ENCODE assay signal across 27 cellular contexts in the genomic region with DNA sequence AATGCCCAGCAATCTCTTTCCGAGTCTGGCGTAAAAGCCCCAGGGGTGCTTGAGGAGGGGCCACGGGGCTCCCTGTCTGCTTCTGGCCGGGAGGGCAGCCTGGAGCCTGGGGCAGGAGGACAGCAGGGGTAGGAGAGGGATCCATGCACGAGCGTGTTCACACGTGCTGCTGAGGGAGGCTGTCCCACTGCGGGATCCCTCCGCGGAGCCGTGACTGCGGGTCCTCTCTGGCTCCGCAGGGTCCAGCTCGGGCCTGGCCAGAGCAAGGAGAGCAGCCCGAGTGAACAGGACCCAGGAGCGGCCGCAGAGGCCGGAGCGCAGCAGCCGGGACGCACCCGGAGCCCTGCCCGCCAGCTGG.
"Had no signal": no experiment of that assay in that cellular context is flagged by ENCODE, and none has a peak within 500 bp of the region (broad histone marks: within the 10 kb centered on the region; RNA-seq: fewer than 3 reads in every experiment).

No MANE protein-coding gene starts in this region.

- ATAC-seq: activated CD8-positive, alpha-beta memory T cell treated with anti-CD3 and anti-CD28 coated beads, Interleukin-2, amount 10 ng/mL, durations not matched to agents 7 days and 5 days; activated naive CD4-positive, alpha-beta T cell treated with anti-CD3 and anti-CD28 coated beads, Interleukin-2, amount 50 U/mL, for 72 hours; activated naive CD8-positive, alpha-beta T cell treated with anti-CD3 and anti-CD28 coated beads, Interleukin-2, amount 50 U/mL, for 24 hours; body of pancreas; T-helper 17 cell; WTC11 had no signal

- H3K36me3 ChIP-seq: Peyer's patch had no signal

- H3K36me3 Mint-ChIP-seq: activated naive CD4-positive, alpha-beta T cell treated with anti-CD3 and anti-CD28 coated beads, Interleukin-2, amount 50 U/mL, for 72 hours; WTC11 had no signal

- H3K4me1 ChIP-seq: ascending aorta, body of pancreas, Peyer's patch had no signal

- H3K27ac ChIP-seq: ascending aorta, body of pancreas, Peyer's patch, RWPE1 had no signal

- H3K9me3 ChIP-seq: ascending aorta, body of pancreas had no signal

- H3K9me3 Mint-ChIP-seq: activated naive CD8-positive, alpha-beta T cell treated with anti-CD3 and anti-CD28 coated beads, Interleukin-2, amount 50 U/mL, for 24 hours had no signal

- H3K4me1 Mint-ChIP-seq: WTC11 had no signal

- H3K27ac Mint-ChIP-seq: activated CD8-positive, alpha-beta memory T cell treated with anti-CD3 and anti-CD28 coated beads, Interleukin-2, amount 10 ng/mL, durations not matched to agents 7 days and 5 days; activated naive CD4-positive, alpha-beta T cell treated with anti-CD3 and anti-CD28 coated beads, Interleukin-2, amount 50 U/mL, for 72 hours; activated naive CD8-positive, alpha-beta T cell treated with anti-CD3 and anti-CD28 coated beads, Interleukin-2, amount 50 U/mL, for 24 hours; activated T-cell treated with anti-CD3 and anti-CD28 coated beads, Interleukin-2, amount 50 U/mL, for 24 hours; activated T-helper 1 cell treated with anti-CD3 and anti-CD28 coated beads, Interleukin-12 subunit alpha, Interleukin-12 subunit beta, Interleukin-2, Interleukin-4 antibody, amounts not matched to agents 30 ng/mL and 10 ng/mL and 1 ng/mL, durations not matched to agents 14 hours and 24 hours and 36 hours; T-helper 17 cell; WTC11 had no signal

- DNase-seq: activated CD4-positive, alpha-beta T cell treated with anti-CD3 and anti-CD28 coated beads for 48 hours; activated CD4-positive, alpha-beta T cell treated with anti-CD3 and anti-CD28 coated beads, Interleukin-2, amount 50 U/mL, for 48 hours; activated CD4-positive, CD25-positive, alpha-beta regulatory T cell treated with anti-CD3 and anti-CD28 coated beads, Interleukin-2, amount 50 U/mL, for 72 hours; activated CD8-positive, alpha-beta memory T cell treated with anti-CD3 and anti-CD28 coated beads, Interleukin-2, amount 10 ng/mL, durations not matched to agents 7 days and 5 days; activated effector memory CD4-positive, alpha-beta T cell treated with Interleukin-2 at 50 U/mL for 16 hours; activated naive CD4-positive, alpha-beta T cell treated with Interleukin-2 at 50 U/mL for 16 hours; activated naive CD8-positive, alpha-beta T cell treated with anti-CD3 and anti-CD28 coated beads, Interleukin-2, amount 50 U/mL, for 24 hours; activated T-cell treated with anti-CD3 and anti-CD28 coated beads, Interleukin-2, amount 50 U/mL, for 24 hours; amniotic stem cell; body of pancreas; central memory CD4-positive, alpha-beta T cell; NCI-H1092; NCI-H1436; NCI-H1694 treated with DMSO at 0.1 percent for 48 hours; NCI-H2029 treated with DMSO at 0.1 percent for 48 hours; NCI-H510A treated with DMSO at 0.1 percent for 48 hours; NK-92 treated with Interleukin-12 subunit alpha and Interleukin-12 subunit beta, amount 100 ng/mL, for 24 hours; OCI-M1; Peyer's patch; SHP77 treated with DMSO at 0.1 percent for 48 hours; T-helper 17 cell; T-helper 9 cell had no signal

- H3K27me3 Mint-ChIP-seq: activated CD8-positive, alpha-beta memory T cell treated with anti-CD3 and anti-CD28 coated beads, Interleukin-2, amount 10 ng/mL, durations not matched to agents 7 days and 5 days; activated naive CD8-positive, alpha-beta T cell treated with anti-CD3 and anti-CD28 coated beads, Interleukin-2, amount 50 U/mL, for 24 hours; activated T-cell treated with anti-CD3 and anti-CD28 coated beads, Interleukin-2, amount 50 U/mL, for 24 hours; T-helper 17 cell had no signal

- H3K4me3 ChIP-seq: ascending aorta, body of pancreas, Peyer's patch had no signal

- H3K4me3 Mint-ChIP-seq: activated CD8-positive, alpha-beta memory T cell treated with anti-CD3 and anti-CD28 coated beads, Interleukin-2, amount 10 ng/mL, durations not matched to agents 7 days and 5 days; activated naive CD8-positive, alpha-beta T cell treated with anti-CD3 and anti-CD28 coated beads, Interleukin-2, amount 50 U/mL, for 24 hours; activated T-cell treated with anti-CD3 and anti-CD28 coated beads, Interleukin-2, amount 50 U/mL, for 24 hours; activated T-helper 1 cell treated with anti-CD3 and anti-CD28 coated beads, Interleukin-12 subunit alpha, Interleukin-12 subunit beta, Interleukin-2, Interleukin-4 antibody, amounts not matched to agents 30 ng/mL and 10 ng/mL and 1 ng/mL, durations not matched to agents 14 hours and 24 hours and 36 hours; T-helper 17 cell; WTC11 had no signal

- H3K27me3 ChIP-seq: ascending aorta, body of pancreas, Peyer's patch had no signal
